ENCODE assay signal across 7 cellular contexts in the genomic region with DNA sequence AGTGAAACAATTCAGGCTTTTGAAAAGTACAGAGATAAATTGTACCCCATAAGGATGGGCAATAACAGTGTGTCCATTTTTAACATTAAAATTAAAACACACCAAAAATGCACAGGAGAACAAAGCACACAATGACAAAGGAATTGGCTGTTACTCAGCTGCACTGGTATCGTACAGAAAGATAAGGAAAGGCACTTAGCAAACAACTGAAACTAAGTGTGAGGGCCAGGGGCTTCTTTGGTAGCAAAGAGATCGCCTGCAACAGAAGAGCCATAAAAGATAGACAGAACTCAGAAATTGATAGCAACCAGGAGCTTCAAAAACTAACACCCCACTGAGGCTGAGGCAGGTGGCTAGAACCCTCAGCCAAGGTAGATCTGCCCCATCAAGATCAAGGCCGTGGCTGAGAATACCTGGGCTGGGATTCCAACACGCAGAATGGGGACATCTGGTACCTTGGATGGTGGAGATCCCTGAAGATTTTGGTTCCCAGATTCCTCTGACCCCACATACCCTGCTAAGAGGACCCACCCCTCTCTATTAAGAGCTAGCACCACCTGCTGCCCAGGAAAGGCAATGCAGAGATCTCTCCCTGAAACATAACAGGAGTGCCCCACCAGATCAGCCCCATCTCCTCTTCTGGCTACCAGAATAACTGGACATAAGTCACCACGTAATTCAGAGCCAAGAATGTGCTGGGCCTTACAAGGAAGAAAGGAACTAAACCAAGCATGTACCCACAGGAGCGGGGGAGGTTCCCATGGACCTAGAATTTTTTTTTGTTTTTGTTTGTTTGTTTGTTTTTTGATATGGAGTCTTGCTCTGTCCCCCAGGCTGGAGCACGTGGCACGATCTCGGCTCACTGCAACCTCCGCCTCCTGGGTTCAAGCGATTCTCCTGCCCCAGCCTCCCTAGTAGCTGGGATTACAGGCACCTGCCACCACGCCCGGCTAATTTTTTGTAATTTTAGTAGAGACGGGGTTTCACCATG. TPM values are rescaled to one million over a fixed set of nuclear protein-coding genes. Genes with fewer than 3 reads are reported as not detected.
DNase-seq lines count a peak whose midpoint lies in the region; ATAC-seq, FAIRE-seq and TF ChIP-seq lines count a peak whose summit lies in the region.

No MANE protein-coding gene starts in this region.

- no peaks in the 10 kb centered on the region for H3K9me3 Mint-ChIP-seq in mesothelial cell of epicardium

- peak overlapping the region; percentile 58 for H3K27ac Mint-ChIP-seq in mesothelial cell of epicardium

- no peaks in the 10 kb centered on the region for H3K9me3 ChIP-seq in Loucy (ENCODE audit: insufficient read depth, low read depth, low read length)

- no peaks in the 10 kb centered on the region for H3K9me2 ChIP-seq in Loucy (replicated peaks; ENCODE audit: low read depth, low read length)

- H4K20me1 ChIP-seq in Loucy (ENCODE audit: insufficient read depth, low read length, poor library complexity, severe bottlenecking): no peaks in the 10 kb centered on the region

- no peak overlapping the region for H3K4me3 ChIP-seq in Loucy (ENCODE audit: low read length, poor library complexity, severe bottlenecking)
- no peak overlapping the region for H3K4me3 ChIP-seq in bronchial epithelial cell (ENCODE audit: low read depth, low read length)

- DNase-seq in ELF-1 (ENCODE audit: low read depth, low spot score): peak; percentile 78
- peak in 3 of 5 experiments; percentile 28 to 47 (median 39) for DNase-seq in T-helper 2 cell
- DNase-seq in bronchial epithelial cell (ENCODE audit: low read depth): peak; percentile 37
- DNase-seq in mesothelial cell of epicardium (ENCODE audit: low spot score in 2 of 2, unreplicated experiment in 2 of 2): peak in 1 of 2 experiments; percentile 56

- no peak overlapping the region for H3K4me3 Mint-ChIP-seq in mesothelial cell of epicardium

- no peaks in the 10 kb centered on the region for H3K27me3 Mint-ChIP-seq in mesothelial cell of epicardium (ENCODE audit: low read depth)

- H3K4me1 ChIP-seq in Loucy (ENCODE audit: insufficient read depth, low read length, poor library complexity, severe bottlenecking): peaks cover 50% of the 10 kb centered on the region

- ATAC-seq in GM21515 (IDR thresholded peaks at IDR 0.05; ENCODE audit: unreplicated experiment) (no peak), HG03342 (IDR thresholded peaks at IDR 0.05; ENCODE audit: unreplicated experiment) (no peak)

- no peaks in the 10 kb centered on the region for H3K36me3 ChIP-seq in Loucy (ENCODE audit: insufficient read depth, low read length)
- no peaks in the 10 kb centered on the region for H3K36me3 ChIP-seq in bronchial epithelial cell (ENCODE audit: control insufficient read depth, insufficient read depth, low read length)

- peaks cover 36% of the 10 kb centered on the region for H3K4me1 Mint-ChIP-seq in mesothelial cell of epicardium

- peaks cover 3% of the 10 kb centered on the region for H3K36me3 Mint-ChIP-seq in mesothelial cell of epicardium

- H3K27me3 ChIP-seq in Loucy (ENCODE audit: insufficient read depth, low read length, poor library complexity, severe bottlenecking): no peaks in the 10 kb centered on the region
- H3K27me3 ChIP-seq in bronchial epithelial cell (ENCODE audit: control insufficient read depth, insufficient read depth, low read length): no peaks in the 10 kb centered on the region

- H3F3A ChIP-seq in Loucy (ENCODE audit: low read depth): peaks cover 15% of the 10 kb centered on the region

- H3K79me2 ChIP-seq in Loucy (ENCODE audit: insufficient read depth, low read length): no peaks in the 10 kb centered on the region

- H3K4me2 ChIP-seq in Loucy (ENCODE audit: low read depth, low read length, poor library complexity, severe bottlenecking): peak overlapping the region; percentile 14

- TF ChIP-seq CTCF in Loucy (conservative IDR thresholded peaks at IDR 0.05; ENCODE audit: low read length) (peak; percentile 96), bronchial epithelial cell (IDR thresholded peaks at IDR 0.05; ENCODE audit: insufficient read depth, low read length, severe bottlenecking) (peak; percentile 70), mesothelial cell of epicardium (IDR thresholded peaks at IDR 0.05; ENCODE audit: unreplicated experiment) (peak; percentile 27)

- no peak for FAIRE-seq in bronchial epithelial cell (lab: Jason Lieb, UNC)

- H3K9ac ChIP-seq in Loucy (ENCODE audit: low read depth, low read length, poor library complexity, severe bottlenecking): peak overlapping the region; percentile 22

- H2AFZ ChIP-seq in Loucy (ENCODE audit: low read length): peak overlapping the region; percentile 67; the same call in 1 of the 2 replicates

RNA-seq across cellular contexts. Expression of gene PLEKHO1, which starts 16.2 kb away (rescaled TPM):
- total RNA-seq in bronchial epithelial cell: 4.5 and 6.1 TPM in 2 replicates
- 80.1 to 84.5 TPM (median 81.8 TPM) in 3 replicates for total RNA-seq in mesothelial cell of epicardium

Comparison
In these comparisons a context has a peak if more than half of its experiments do, and no peak if none do; other contexts are left out.
1. CTCF ChIP-seq: peak in every context shown above with its lines; median percentile 96 in Loucy; 70 in bronchial epithelial cell; 27 in mesothelial cell of epicardium.
2. RNA of gene PLEKHO1, which starts 16.2 kb away (total RNA-seq): 80.1 to 84.5 TPM in mesothelial cell of epicardium; 4.5 to 6.1 TPM in bronchial epithelial cell; every median in the first group is over 10 times any median in the second.